ENCODE assay signal across 23 cellular contexts in genomic region chr10:11706911-11707567, GRCh38. TPM values are rescaled to one million over a fixed set of nuclear protein-coding genes. Genes with fewer than 3 reads are reported as not detected.
DNase-seq lines count a peak whose midpoint lies in the region; ATAC-seq and TF ChIP-seq lines count a peak whose summit lies in the region.
"Had no signal": no experiment of that assay in that cellular context is flagged by ENCODE, and none has a peak within 500 bp of the region (broad histone marks: within the 10 kb centered on the region; RNA-seq: fewer than 3 reads in every experiment).

No MANE protein-coding gene starts in this region.

- no peak overlapping the region; a peak in 1 of 7 replicates for H3K27ac Mint-ChIP-seq in H9
- H3K27ac Mint-ChIP-seq in activated T-cell treated with anti-CD3 and anti-CD28 coated beads, Interleukin-2, amount 50 U/mL, for 72 hours = no peak overlapping the region
- H3K27ac Mint-ChIP-seq: activated T-cell treated with anti-CD3 and anti-CD28 coated beads, Interleukin-2, amount 50 U/mL, for 24 hours; stimulated activated effector memory CD8-positive, alpha-beta T cell treated with anti-CD3 and anti-CD28 coated beads, Interleukin-12 subunit alpha, Interleukin-12 subunit beta, amount 100 ng/mL, for 72 hours had no signal

- H2BK5ac ChIP-seq in H9 (ENCODE audit: insufficient read length, low read length) = no peak overlapping the region

- no peaks in the 10 kb centered on the region for H3K9me3 ChIP-seq in H9 (ENCODE audit: control insufficient read depth, low read depth, low read length)
- H3K9me3 ChIP-seq: MG63, suprapubic skin, vagina had no signal

- peaks cover 0 to 4% of the 10 kb centered on the region in 2 experiments; a peak in 2 of 4 replicates for H3K4me1 Mint-ChIP-seq in H9
- H3K4me1 Mint-ChIP-seq in activated T-cell treated with anti-CD3 and anti-CD28 coated beads, Interleukin-2, amount 50 U/mL, for 72 hours (ENCODE audit: low read depth) = peaks cover 23% of the 10 kb centered on the region

- H3K27me3 Mint-ChIP-seq in H9 (ENCODE audit: low read depth) = no peaks in the 10 kb centered on the region; the same call in none of the 2 replicates
- peaks cover 70% of the 10 kb centered on the region for H3K27me3 Mint-ChIP-seq in activated T-cell treated with anti-CD3 and anti-CD28 coated beads, Interleukin-2, amount 50 U/mL, for 72 hours (ENCODE audit: low read depth)

- TF ChIP-seq CTCF in H9 (conservative IDR thresholded peaks at IDR 0.05) (peak; percentile 53), astrocyte of the spinal cord (IDR thresholded peaks at IDR 0.05; ENCODE audit: low read depth, low read length) (peak; percentile 19), foreskin keratinocyte (conservative IDR thresholded peaks at IDR 0.05) (peak; percentile 29)

- DNase-seq in H9 (no peak), astrocyte of the spinal cord (ENCODE audit: low read depth, low spot score) (no peak), foreskin keratinocyte (no peak), pons (ENCODE audit: low spot score) (no peak), SKM-1 treated with dmso at 0.1 percent for 144 hours (lab: John Stamatoyannopoulos, UW; ENCODE audit: unreplicated experiment) (no peak), cardiac septum (ENCODE audit: low spot score) (no peak)
- no peak for DNase-seq in activated T-cell treated with anti-CD3 and anti-CD28 coated beads, Interleukin-2, amount 50 U/mL, for 72 hours
- DNase-seq: activated CD4-positive, CD25-positive, alpha-beta regulatory T cell treated with anti-CD3 and anti-CD28 coated beads, Interleukin-2, amount 50 U/mL, for 72 hours; activated naive CD4-positive, alpha-beta T cell treated with anti-CD3 and anti-CD28 coated beads, Interleukin-2, amount 50 U/mL, for 16 hours; activated T-cell treated with anti-CD3 and anti-CD28 coated beads, Interleukin-2, amount 50 U/mL, for 24 hours; CD4-positive, alpha-beta memory T cell; central memory CD4-positive, alpha-beta T cell; GDM1; GOT3; IMR-90; kidney glomerular epithelial cell; MG63; NCI-H187; stimulated activated CD4-positive, alpha-beta T cell treated with anti-CD3 and anti-CD28 coated beads, Interleukin-1b, Interleukin-23, amount 100 ng/mL, for 48 hours had no signal

- H3T11ph ChIP-seq in H9 (ENCODE audit: low read length) = no peak overlapping the region

- no peak overlapping the region for H3K9ac ChIP-seq in H9 (ENCODE audit: extremely low read depth, insufficient read length, low read length)

- H3K23ac ChIP-seq in H9 (ENCODE audit: insufficient read length, low read depth, low read length) = no peak overlapping the region

- H3K79me1 ChIP-seq in H9 (ENCODE audit: insufficient read depth, low read depth, low read length, poor library complexity, severe bottlenecking) = no peaks in the 10 kb centered on the region

- no peak overlapping the region for H3K18ac ChIP-seq in H9 (ENCODE audit: insufficient read length, low read depth, low read length)

- no peak overlapping the region for H4K5ac ChIP-seq in H9 (ENCODE audit: insufficient read length, low read depth, low read length)

- no peak for ATAC-seq in foreskin keratinocyte
- no peak for ATAC-seq in activated T-cell treated with anti-CD3 and anti-CD28 coated beads, Interleukin-2, amount 50 U/mL, for 72 hours (replicated peaks in 1 of 2)
- ATAC-seq: stimulated activated effector memory CD8-positive, alpha-beta T cell treated with anti-CD3 and anti-CD28 coated beads, Interleukin-12 subunit alpha, Interleukin-12 subunit beta, amount 100 ng/mL, for 72 hours had no signal

- H3K4ac ChIP-seq in H9 (ENCODE audit: low read depth, low read length) = no peak overlapping the region

- H3K79me2 ChIP-seq in H9 (ENCODE audit: insufficient read depth, low read length) = no peaks in the 10 kb centered on the region

- intact Hi-C loops in cardiac septum (cut with DNase I) = no loop called here

- no CpG with 5 or more reads among the region's 10 CpGs for WGBS in H9 (ENCODE audit: extremely low coverage, insufficient read length, low lambda C conversion rate)

- H3K4me1 ChIP-seq in H9 (ENCODE audit: insufficient read depth, low read length) (no peaks in the 10 kb centered on the region; the same call in 1 of the 2 replicates), foreskin keratinocyte (no peaks in the 10 kb centered on the region)
- H3K4me1 ChIP-seq: suprapubic skin, vagina had no signal

- no peak overlapping the region for H3K4me3 Mint-ChIP-seq in H9
- no peak overlapping the region for H3K4me3 Mint-ChIP-seq in activated T-cell treated with anti-CD3 and anti-CD28 coated beads, Interleukin-2, amount 50 U/mL, for 72 hours
- H3K4me3 Mint-ChIP-seq: activated T-cell treated with anti-CD3 and anti-CD28 coated beads, Interleukin-2, amount 50 U/mL, for 24 hours; CD4-positive, alpha-beta memory T cell; stimulated activated effector memory CD8-positive, alpha-beta T cell treated with anti-CD3 and anti-CD28 coated beads, Interleukin-12 subunit alpha, Interleukin-12 subunit beta, amount 100 ng/mL, for 72 hours had no signal

- H2BK20ac ChIP-seq in H9 (ENCODE audit: low read depth, low read length, poor library complexity, severe bottlenecking) = no peak overlapping the region

- H3K27me3 ChIP-seq in H9 (ENCODE audit: insufficient read depth, low read length) = no peaks in the 10 kb centered on the region
- peaks cover 7% of the 10 kb centered on the region for H3K27me3 ChIP-seq in foreskin keratinocyte
- H3K27me3 ChIP-seq: MG63, suprapubic skin, vagina had no signal

- H4K8ac ChIP-seq in H9 (replicated peaks; ENCODE audit: insufficient read length, low read depth, low read length) = no peak overlapping the region

- no peak overlapping the region for H3K4me2 ChIP-seq in H9 (ENCODE audit: insufficient read depth, insufficient read length, low read length)

- H2BK12ac ChIP-seq in H9 (ENCODE audit: insufficient read length, low read depth, low read length) = no peak overlapping the region

- no peak overlapping the region for H3K14ac ChIP-seq in H9 (ENCODE audit: insufficient read depth, low read length)

- no peak overlapping the region for H2AK5ac ChIP-seq in H9 (ENCODE audit: insufficient read length, low read length)

- H3K56ac ChIP-seq in H9 (ENCODE audit: insufficient read length, low read depth, low read length) = no peak overlapping the region

- H2AFZ ChIP-seq in H9 (ENCODE audit: low read length) = no peak overlapping the region

- no peak overlapping the region for H2BK120ac ChIP-seq in H9 (ENCODE audit: low read depth, low read length, poor library complexity, severe bottlenecking)

- H3K23me2 ChIP-seq in H9 (ENCODE audit: insufficient read length, low read depth, low read length, poor library complexity, severe bottlenecking) = no peaks in the 10 kb centered on the region

- in situ Hi-C loops in astrocyte of the spinal cord (cut with HindIII; ENCODE audit: low sequenced_read_pairs) = no loop called here

- H3K9me3 Mint-ChIP-seq in H9 = peaks cover 0 to 2% of the 10 kb centered on the region in 2 experiments; a peak in 2 of 5 replicates
- H3K9me3 Mint-ChIP-seq in activated T-cell treated with anti-CD3 and anti-CD28 coated beads, Interleukin-2, amount 50 U/mL, for 72 hours = peaks cover 0 to 1% of the 10 kb centered on the region in 2 donors
- H3K9me3 Mint-ChIP-seq: activated T-cell treated with anti-CD3 and anti-CD28 coated beads, Interleukin-2, amount 50 U/mL, for 24 hours; CD4-positive, alpha-beta memory T cell; stimulated activated effector memory CD8-positive, alpha-beta T cell treated with anti-CD3 and anti-CD28 coated beads, Interleukin-12 subunit alpha, Interleukin-12 subunit beta, amount 100 ng/mL, for 72 hours had no signal

- no peak overlapping the region for H4K91ac ChIP-seq in H9 (ENCODE audit: insufficient read length, low read depth, low read length)

- H3K4me3 ChIP-seq in astrocyte of the spinal cord (ENCODE audit: low read depth, low read length) = no peak overlapping the region
- H3K4me3 ChIP-seq: MG63, skin epidermis, suprapubic skin, vagina had no signal

- H3K27ac ChIP-seq in H9 (ENCODE audit: insufficient read length, low read depth, low read length) (no peak overlapping the region), foreskin keratinocyte (no peak overlapping the region)
- H3K27ac ChIP-seq: skin epidermis, suprapubic skin, vagina had no signal

- H3K36me3 Mint-ChIP-seq in H9 (ENCODE audit: insufficient read depth in 1 of 3, low read depth in 3 of 3) = peaks cover 0 to 3% (median 0%) of the 10 kb centered on the region in 3 experiments; a peak in 1 of 7 replicates
- H3K36me3 Mint-ChIP-seq in activated T-cell treated with anti-CD3 and anti-CD28 coated beads, Interleukin-2, amount 50 U/mL, for 72 hours (ENCODE audit: insufficient read depth in 2 of 2) = peaks cover 2% of the 10 kb centered on the region in 2 donors
- H3K36me3 Mint-ChIP-seq: stimulated activated effector memory CD8-positive, alpha-beta T cell treated with anti-CD3 and anti-CD28 coated beads, Interleukin-12 subunit alpha, Interleukin-12 subunit beta, amount 100 ng/mL, for 72 hours had no signal

- no peaks in the 10 kb centered on the region for H4K20me1 ChIP-seq in H9 (ENCODE audit: control insufficient read depth, insufficient read depth, insufficient read length)

- no peak overlapping the region for H2BK15ac ChIP-seq in H9 (ENCODE audit: low read depth, low read length)

RNA-seq across cellular contexts. Expression of gene ECHDC3, which starts 35.1 kb away (rescaled TPM):
- total RNA-seq in H9 (2021) (8.0 and 9.3 TPM in 2 replicates), foreskin keratinocyte (10.4 and 13.4 TPM in 2 replicates), cardiac septum (35.1 TPM)
- 11.0 and 14.4 TPM in 2 replicates for polyA plus RNA-seq in foreskin keratinocyte
- 1 to 10 TPM; 4.2 to 4.3 TPM for total RNA-seq in activated T-cell treated with anti-CD3 and anti-CD28 coated beads, Interleukin-2, amount 50 U/mL, for 72 hours
